ENCODE assay signal across 8 cellular contexts in genomic region chr11:67504950-67505561, GRCh38. TPM values are rescaled to one million over a fixed set of nuclear protein-coding genes. Genes with fewer than 3 reads are reported as not detected.
DNase-seq lines count a peak whose midpoint lies in the region; ATAC-seq, FAIRE-seq and TF ChIP-seq lines count a peak whose summit lies in the region.

Gene PITPNM1 (minus strand): TSS chr11:67505363. CDS start chr11:67504180, 1,183 bp downstream.

- DNase-seq in A549 (ENCODE audit: low read depth in 1 of 2, low spot score in 1 of 2) (peak; percentile 62), NCI-H774 (lab: John Stamatoyannopoulos, UW) (peak; percentile 27), epithelial cell of prostate (ENCODE audit: low read depth, low spot score) (no peak), mucosa of descending colon (peak; percentile 85 to 92 (median 90)), NCI-H1694 (lab: John Stamatoyannopoulos, UW) (no peak)
- DNase-seq in activated CD8-positive, alpha-beta memory T cell treated with anti-CD3 and anti-CD28 coated beads, Interleukin-2, amount 50 U/mL, for 48 hours, result peak; percentile 92
- peak; percentile 80 to 91 for DNase-seq in stimulated activated effector memory CD8-positive, alpha-beta T cell treated with anti-CD3 and anti-CD28 coated beads, Interleukin-12 subunit alpha, Interleukin-12 subunit beta, amount 100 ng/mL, for 72 hours (ENCODE audit: low spot score in 2 of 2)

- CTCF ChIA-PET in A549 (lab: Yijun Ruan, JAX), result interaction anchor here (0.6 to 2.3 kb wide), 8 partner anchors 17 to 152 kb away, joined by 3 to 8 read pairs (median 3); partner anchors contain the start of genes POLD4, PPP1CA and RAD9A

- TF ChIP-seq RAD21 in A549 (conservative IDR thresholded peaks at IDR 0.05 in 1 of 2, IDR thresholded peaks at IDR 0.05 in 1 of 2), result no peak

- TF ChIP-seq POLR2A in A549 (IDR thresholded peaks at IDR 0.05; ENCODE audit: low read length), result no peak
- TF ChIP-seq POLR2A in GM19099 (IDR thresholded peaks at IDR 0.05; ENCODE audit: extremely low read depth, insufficient read length, low read depth), result peak; percentile 48

- H3K4me3 Mint-ChIP-seq in stimulated activated effector memory CD8-positive, alpha-beta T cell treated with anti-CD3 and anti-CD28 coated beads, Interleukin-12 subunit alpha, Interleukin-12 subunit beta, amount 100 ng/mL, for 72 hours, result peak within 1 kb of the TSS; percentile 96

- intact Hi-C loops in mucosa of descending colon (cut with DNase I, micrococcal nuclease), result no loop called here

- H3K36me3 Mint-ChIP-seq in stimulated activated effector memory CD8-positive, alpha-beta T cell treated with anti-CD3 and anti-CD28 coated beads, Interleukin-12 subunit alpha, Interleukin-12 subunit beta, amount 100 ng/mL, for 72 hours, result peaks cover 90% of the 10 kb centered on the region

- no peaks in the 10 kb centered on the region for H3K9me3 Mint-ChIP-seq in stimulated activated effector memory CD8-positive, alpha-beta T cell treated with anti-CD3 and anti-CD28 coated beads, Interleukin-12 subunit alpha, Interleukin-12 subunit beta, amount 100 ng/mL, for 72 hours

- H3K36me3 ChIP-seq in mucosa of descending colon (ENCODE audit: low read depth), result no peaks in the 10 kb centered on the region

- POLR2A ChIA-PET in A549 (lab: Yijun Ruan, JAX), result interaction anchor here (1.3 to 1.7 kb wide), 2 partner anchors 78 to 103 kb away, joined by 5 to 6 read pairs; partner anchors contain the start of genes GSTP1 and PPP1CA

- H3K9me3 ChIP-seq in A549 (no peaks in the 10 kb centered on the region), mucosa of descending colon (no peaks in the 10 kb centered on the region)

- peak within 1 kb of the TSS; percentile 76 for H3K4me3 ChIP-seq in A549
- peak within 1 kb of the TSS; percentile 81 for H3K4me3 ChIP-seq in mucosa of descending colon

- FAIRE-seq in A549 (lab: Jason Lieb, UNC), result no peak

- TF ChIP-seq CTCF in A549 (IDR thresholded peaks at IDR 0.05), result no peak
- TF ChIP-seq CTCF in mucosa of descending colon (IDR thresholded peaks at IDR 0.05), result no peak

- H3K4me1 ChIP-seq in A549 (peaks cover 34% of the 10 kb centered on the region), mucosa of descending colon (ENCODE audit: low read depth) (peaks cover 31% of the 10 kb centered on the region)

- H3K27ac ChIP-seq in A549, result peak within 1 kb of the TSS; percentile 87 to 97
- peak within 1 kb of the TSS; percentile 98 for H3K27ac ChIP-seq in epithelial cell of prostate

- peaks cover 58% of the 10 kb centered on the region for H3K4me1 Mint-ChIP-seq in stimulated activated effector memory CD8-positive, alpha-beta T cell treated with anti-CD3 and anti-CD28 coated beads, Interleukin-12 subunit alpha, Interleukin-12 subunit beta, amount 100 ng/mL, for 72 hours

- TF ChIP-seq EP300 in A549 (IDR thresholded peaks at IDR 0.05), result no peak; a peak in 1 of 5 replicates

- ATAC-seq in A549 (peak; percentile 20 to 22), mucosa of descending colon (peak; percentile 54)
- peak; percentile 22 for ATAC-seq in stimulated activated effector memory CD8-positive, alpha-beta T cell treated with anti-CD3 and anti-CD28 coated beads, Interleukin-12 subunit alpha, Interleukin-12 subunit beta, amount 100 ng/mL, for 72 hours

- H3K4me2 ChIP-seq in A549, result peak within 1 kb of the TSS; percentile 85

- peak within 1 kb of the TSS; percentile 96 for H3K27ac Mint-ChIP-seq in stimulated activated effector memory CD8-positive, alpha-beta T cell treated with anti-CD3 and anti-CD28 coated beads, Interleukin-12 subunit alpha, Interleukin-12 subunit beta, amount 100 ng/mL, for 72 hours

- 0% methylated on average over 1 of the region's 58 CpGs for WGBS in A549 (ENCODE audit: missing lambda C conversion rate)

TF ChIP-seq in A549, 52 proteins besides CTCF, POLR2A, EP300 and RAD21:
- TF ChIP-seq FOSB (CRISPR knock-in tag; IDR thresholded peaks at IDR 0.05) (no peak), MAX (IDR thresholded peaks at IDR 0.05) (0 out of 2 replicates have a peak, but pooled peaks have one; percentile 2), HOXB13 (CRISPR knock-in tag; IDR thresholded peaks at IDR 0.05; ENCODE audit: low read depth) (no peak), RCOR1 (IDR thresholded peaks at IDR 0.05; ENCODE audit: low read depth, low read length) (no peak), RNF2 (IDR thresholded peaks at IDR 0.05; ENCODE audit: borderline replicate concordance, low read depth) (0 out of 2 replicates have a peak, but pooled peaks have one; percentile 1), CBX2 (IDR thresholded peaks at IDR 0.05; ENCODE audit: borderline replicate concordance, low read depth) (no peak), RARB (CRISPR knock-in tag; IDR thresholded peaks at IDR 0.05) (no peak)

RNA-seq across cellular contexts. Expression of gene PITPNM1, which starts in this region (rescaled TPM):
- 13.0 and 14.2 TPM in 2 replicates for polyA plus RNA-seq in A549 (2011; rRNA removed)
- polyA plus RNA-seq in A549 (2012; cell fraction: cytosol; rRNA removed), result 33.7 and 52.0 TPM in 2 replicates
- 128 and 212 TPM in 2 replicates for polyA plus RNA-seq in A549 (2012; cell fraction: nucleus; rRNA removed)
- polyA plus RNA-seq in A549 (2017; fragmentation: RNase III; extraction: RNeasy Plus Mini Kit Qiagen cat#74134 plus additional on column Dnase treatment), result 32.6 to 42.0 TPM (median 36.4 TPM) in 3 replicates
- polyA minus RNA-seq in A549 (2011; rRNA and poly(A)+ RNA removed), result 19.4 and 20.1 TPM in 2 replicates
- 100 to 1,000 TPM in 1 of 3 donors, 10 to 100 TPM in 2; 59.6 to 104 (median 83.7) TPM for total RNA-seq in mucosa of descending colon

Comparison
In these comparisons a context has a peak if more than half of its experiments do, and no peak if none do; other contexts are left out.
1. DNase-seq: peak in A549 (2 of 2), NCI-H774 (single experiment), activated CD8-positive, alpha-beta memory T cell treated with anti-CD3 and anti-CD28 coated beads, Interleukin-2, amount 50 U/mL, for 48 hours (single experiment), mucosa of descending colon (3 of 3) and stimulated activated effector memory CD8-positive, alpha-beta T cell treated with anti-CD3 and anti-CD28 coated beads, Interleukin-12 subunit alpha, Interleukin-12 subunit beta, amount 100 ng/mL, for 72 hours (2 of 2); none in epithelial cell of prostate (single experiment) and NCI-H1694 (single experiment).
2. Peak in every context shown above with its lines, with median percentiles within 50 percentile points of each other: ATAC-seq.